ENCODE assay signal across 13 cellular contexts in the genomic region with DNA sequence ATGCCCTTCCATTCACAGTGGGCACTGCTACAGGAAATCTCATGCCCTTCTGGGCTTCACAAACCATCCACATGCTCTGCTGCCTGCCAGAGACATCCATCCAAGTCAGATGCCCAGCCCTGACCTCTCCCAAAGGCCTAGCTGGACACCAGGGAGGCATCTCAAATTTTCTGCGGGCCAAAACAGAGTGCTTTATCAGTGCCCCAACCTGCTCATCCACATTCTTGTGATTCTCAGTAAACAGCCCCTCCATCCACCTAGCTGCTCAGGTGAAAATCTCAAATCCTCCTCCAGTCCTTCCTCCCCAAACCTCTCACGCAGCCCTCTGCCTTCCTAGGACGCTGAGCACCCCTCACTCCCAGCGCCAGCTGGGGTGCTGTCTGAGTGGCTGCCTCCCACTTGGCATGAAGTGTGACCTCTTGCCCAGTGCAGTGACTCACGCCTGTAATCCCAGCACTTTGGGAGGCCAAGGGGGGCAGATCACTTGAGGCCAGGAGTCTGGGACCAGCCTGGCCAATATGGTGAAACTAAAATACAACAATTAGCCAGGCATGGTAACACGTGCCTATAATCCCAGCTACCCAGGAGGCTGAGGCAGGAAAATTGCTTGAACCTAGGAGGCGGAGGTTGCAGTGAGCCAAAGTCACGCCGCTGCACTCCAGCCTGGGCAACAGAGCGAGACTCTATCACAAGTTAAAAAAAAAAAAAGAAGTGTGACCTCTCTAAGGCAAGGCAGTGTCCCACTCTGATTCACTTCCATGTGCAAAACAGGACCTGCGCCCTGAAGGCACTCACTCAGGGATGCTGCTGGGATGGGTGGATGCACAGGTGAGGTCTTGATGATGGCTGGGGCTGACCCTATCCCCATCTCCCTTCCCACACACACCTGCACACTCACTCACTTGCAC. TPM values are rescaled to one million over a fixed set of nuclear protein-coding genes. Genes with fewer than 3 reads are reported as not detected.
DNase-seq lines count a peak whose midpoint lies in the region; ATAC-seq and TF ChIP-seq lines count a peak whose summit lies in the region.
"Had no signal": no experiment of that assay in that cellular context is flagged by ENCODE, and none has a peak within 500 bp of the region (broad histone marks: within the 10 kb centered on the region; RNA-seq: fewer than 3 reads in every experiment).

No MANE protein-coding gene starts in this region.

- no peaks in the 10 kb centered on the region for H3K27me3 Mint-ChIP-seq in osteocyte (ENCODE audit: unreplicated experiment)

- TF ChIP-seq EP300 in SK-N-SH (IDR thresholded peaks at IDR 0.05; ENCODE audit: borderline replicate concordance in 1 of 2, low read depth in 1 of 2, low read length in 1 of 2), result no peak

- POLR2A ChIA-PET in SK-N-SH (lab: Yijun Ruan, JAX), result interaction anchor here (0.9 kb wide), 1 partner anchor 69 kb away, joined by 3 read pairs; no protein-coding TSS in a partner anchor

- peaks cover 39% of the 10 kb centered on the region for H3K79me2 ChIP-seq in SK-N-SH (ENCODE audit: insufficient read depth)

- no peaks in the 10 kb centered on the region for H3K9me3 Mint-ChIP-seq in osteocyte (ENCODE audit: unreplicated experiment)

- peak overlapping the region in 1 of 2 experiments; percentile 55; a peak in 2 of 4 replicates for H3K27ac ChIP-seq in SK-N-SH (ENCODE audit: low read depth in 2 of 2, low read length in 1 of 2)
- H3K27ac ChIP-seq: neutrophil, upper lobe of right lung had no signal

- H3F3A ChIP-seq in SK-N-SH (replicated peaks; ENCODE audit: insufficient read depth), result peaks cover 19% of the 10 kb centered on the region

- H3K4me2 ChIP-seq in SK-N-SH, result 0 out of 2 replicates have a peak overlapping the region, but pooled peaks have one; percentile 9

- CTCF ChIA-PET in SK-N-SH (lab: Yijun Ruan, JAX), result interaction anchor here (0.6 to 13.5 kb wide), 6 partner anchors 11 to 137 kb away, joined by 3 to 116 read pairs (median 4); no protein-coding TSS in a partner anchor

- DNase-seq in SK-N-SH (no peak), LNCaP clone FGC (ENCODE audit: low read depth) (peak; percentile 19), epithelial cell of esophagus (ENCODE audit: low read depth) (peak; percentile 41), osteocyte (ENCODE audit: extremely low spot score, unreplicated experiment) (no peak), CD1c-positive myeloid dendritic cell (ENCODE audit: extremely low spot score) (no peak), NCI-H2107 (lab: John Stamatoyannopoulos, UW) (no peak), NCI-H2029 (lab: John Stamatoyannopoulos, UW) (no peak)
- DNase-seq: activated gamma-delta T cell, KG1, T1000 had no signal

- TF ChIP-seq RAD21 in SK-N-SH (IDR thresholded peaks at IDR 0.05; ENCODE audit: low read length), result no peak

- no peak overlapping the region for H3K9ac ChIP-seq in SK-N-SH

- H3K9me2 ChIP-seq in SK-N-SH, result no peaks in the 10 kb centered on the region

- peak overlapping the region; percentile 33 for H3K27ac Mint-ChIP-seq in osteocyte (ENCODE audit: unreplicated experiment)

- H3K4me3 ChIP-seq in SK-N-SH (ENCODE audit: low read depth in 2 of 2, low read length in 1 of 2), result no peak overlapping the region
- H3K4me3 ChIP-seq in LNCaP clone FGC (ENCODE audit: low read depth, low read length), result no peak overlapping the region
- H3K4me3 ChIP-seq in epithelial cell of esophagus (ENCODE audit: low read length), result no peak overlapping the region
- H3K4me3 ChIP-seq: upper lobe of right lung had no signal

- no peaks in the 10 kb centered on the region for H3K27me3 ChIP-seq in SK-N-SH (ENCODE audit: insufficient read depth)
- H3K27me3 ChIP-seq: upper lobe of right lung had no signal

- no peaks in the 10 kb centered on the region for H3K36me3 Mint-ChIP-seq in osteocyte (ENCODE audit: unreplicated experiment)

- no peak overlapping the region for H2AFZ ChIP-seq in SK-N-SH (ENCODE audit: low read depth)

- no peaks in the 10 kb centered on the region for H3K36me3 ChIP-seq in SK-N-SH (replicated peaks in 1 of 2; ENCODE audit: control insufficient read depth in 1 of 2, insufficient read depth in 2 of 2, low read length in 1 of 2)
- H3K36me3 ChIP-seq: neutrophil, upper lobe of right lung had no signal

- peaks cover 20% of the 10 kb centered on the region for H4K20me1 ChIP-seq in SK-N-SH (ENCODE audit: insufficient read depth)

- no peak; the same call in 2 of the 3 replicates for ATAC-seq in SK-N-SH treated with all-trans-retinoic acid at 6 μM for 48 hours
- ATAC-seq: upper lobe of right lung had no signal

- peaks cover 28% of the 10 kb centered on the region for H3K4me1 Mint-ChIP-seq in osteocyte (ENCODE audit: unreplicated experiment)

- peaks cover 10 to 11% of the 10 kb centered on the region in 2 experiments; a peak in 2 of 4 replicates for H3K4me1 ChIP-seq in SK-N-SH (ENCODE audit: control insufficient read depth in 1 of 2, insufficient read depth in 2 of 2, low read depth in 1 of 2, low read length in 1 of 2)

- H3K9me3 ChIP-seq in SK-N-SH, result no peaks in the 10 kb centered on the region
- H3K9me3 ChIP-seq: neutrophil, upper lobe of right lung had no signal

- 78% methylated on average over 11 of the region's 11 CpGs for whole genome bisulfite sequencing in SK-N-SH (ENCODE audit: low lambda C conversion rate)

- TF ChIP-seq CTCF in SK-N-SH (IDR thresholded peaks at IDR 0.05), result no peak
- TF ChIP-seq CTCF in LNCaP clone FGC (IDR thresholded peaks at IDR 0.05; ENCODE audit: control insufficient read depth, extremely low read depth, insufficient read depth), result no peak
- no peak for TF ChIP-seq CTCF in epithelial cell of esophagus (IDR thresholded peaks at IDR 0.05; ENCODE audit: insufficient read depth, low read depth, low read length, missing control alignments)
- no peak for TF ChIP-seq CTCF in osteocyte (IDR thresholded peaks at IDR 0.05)

- peak overlapping the region; percentile 24 for H3K4me3 Mint-ChIP-seq in osteocyte (ENCODE audit: unreplicated experiment)

TF ChIP-seq in SK-N-SH, 30 proteins besides CTCF, POLR2A, EP300 and RAD21 (continues in another document):
- TF ChIP-seq FOSL2 (IDR thresholded peaks at IDR 0.05; ENCODE audit: borderline replicate concordance, low read depth), result peak; percentile 45; the same call in 1 of the 2 replicates
- no peak for TF ChIP-seq EZH2phosphoT487 (IDR thresholded peaks at IDR 0.05; ENCODE audit: borderline replicate concordance, low read depth)
- no peak for TF ChIP-seq SMC3 (IDR thresholded peaks at IDR 0.05; ENCODE audit: low read depth, low read length)
- TF ChIP-seq NFIC (IDR thresholded peaks at IDR 0.05; ENCODE audit: borderline replicate concordance), result peak; percentile 37; the same call in 1 of the 2 replicates
- no peak for TF ChIP-seq RFX5 (IDR thresholded peaks at IDR 0.05; ENCODE audit: low read length)
- peak; percentile 24; the same call in 1 of the 2 replicates for TF ChIP-seq TCF12 (IDR thresholded peaks at IDR 0.05)
- TF ChIP-seq POLR2AphosphoS5 (IDR thresholded peaks at IDR 0.05; ENCODE audit: low read depth, low read length), result no peak
- peak; percentile 50; the same call in 1 of the 2 replicates for TF ChIP-seq RXRA (IDR thresholded peaks at IDR 0.05; ENCODE audit: borderline replicate concordance, low read depth)
- TF ChIP-seq, protein P1, sequence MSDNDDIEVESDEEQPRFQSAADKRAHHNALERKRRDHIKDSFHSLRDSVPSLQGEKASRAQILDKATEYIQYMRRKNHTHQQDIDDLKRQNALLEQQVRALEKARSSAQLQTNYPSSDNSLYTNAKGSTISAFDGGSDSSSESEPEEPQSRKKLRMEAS (IDR thresholded peaks at IDR 0.05; ENCODE audit: low read depth), result no peak

TF ChIP-seq in SK-N-SH treated with all-trans-retinoic acid at 6 μM for 48 hours, 23 proteins besides CTCF, POLR2A, EP300 and RAD21 (continues in another document):
- no peak for TF ChIP-seq ZNF8 (CRISPR knock-in tag; IDR thresholded peaks at IDR 0.05)
- TF ChIP-seq BACH2 (CRISPR knock-in tag; IDR thresholded peaks at IDR 0.05; ENCODE audit: borderline replicate concordance), result no peak
- no peak for TF ChIP-seq ESRRG (CRISPR knock-in tag; IDR thresholded peaks at IDR 0.05)
- TF ChIP-seq, protein P2, sequence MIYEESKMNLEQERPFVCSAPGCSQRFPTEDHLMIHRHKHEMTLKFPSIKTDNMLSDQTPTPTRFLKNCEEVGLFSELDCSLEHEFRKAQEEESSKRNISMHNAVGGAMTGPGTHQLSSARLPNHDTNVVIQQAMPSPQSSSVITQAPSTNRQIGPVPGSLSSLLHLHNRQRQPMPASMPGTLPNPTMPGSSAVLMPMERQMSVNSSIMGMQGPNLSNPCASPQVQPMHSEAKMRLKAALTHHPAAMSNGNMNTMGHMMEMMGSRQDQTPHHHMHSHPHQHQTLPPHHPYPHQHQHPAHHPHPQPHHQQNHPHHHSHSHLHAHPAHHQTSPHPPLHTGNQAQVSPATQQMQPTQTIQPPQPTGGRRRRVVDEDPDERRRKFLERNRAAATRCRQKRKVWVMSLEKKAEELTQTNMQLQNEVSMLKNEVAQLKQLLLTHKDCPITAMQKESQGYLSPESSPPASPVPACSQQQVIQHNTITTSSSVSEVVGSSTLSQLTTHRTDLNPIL (CRISPR knock-in tag; IDR thresholded peaks at IDR 0.05; ENCODE audit: low read depth), result no peak
- TF ChIP-seq ISL1 (CRISPR knock-in tag; IDR thresholded peaks at IDR 0.05), result no peak
- no peak for TF ChIP-seq SNAI2 (CRISPR knock-in tag; IDR thresholded peaks at IDR 0.05)
- TF ChIP-seq ARNTL (CRISPR knock-in tag; IDR thresholded peaks at IDR 0.05; ENCODE audit: borderline replicate concordance, low read depth), result no peak

RNA-seq across cellular contexts. Expression of a gene that starts 1.7 kb away (rescaled TPM):
- polyA plus RNA-seq in SK-N-SH (2012; rRNA removed), result 40.6 and 67.9 TPM in 2 replicates
- 48.9 and 59.9 TPM in 2 replicates for polyA plus RNA-seq in SK-N-SH (2012; cell fraction: cytosol; rRNA removed)
- polyA plus RNA-seq in SK-N-SH (2012; cell fraction: nucleus; rRNA removed), result 89.8 and 105 TPM in 2 replicates
- 64.9 and 66.9 TPM in 2 replicates for total RNA-seq in osteocyte

Comparison
In these comparisons a context has a peak if more than half of its experiments do, and no peak if none do; other contexts are left out.
1. DNase-seq: peak in LNCaP clone FGC (single experiment) and epithelial cell of esophagus (single experiment); none in SK-N-SH (single experiment), osteocyte (single experiment), CD1c-positive myeloid dendritic cell (single experiment), NCI-H2107 (single experiment) and NCI-H2029 (single experiment).